8 cellular contexts compared by ENCODE assay signal in the genomic region with DNA sequence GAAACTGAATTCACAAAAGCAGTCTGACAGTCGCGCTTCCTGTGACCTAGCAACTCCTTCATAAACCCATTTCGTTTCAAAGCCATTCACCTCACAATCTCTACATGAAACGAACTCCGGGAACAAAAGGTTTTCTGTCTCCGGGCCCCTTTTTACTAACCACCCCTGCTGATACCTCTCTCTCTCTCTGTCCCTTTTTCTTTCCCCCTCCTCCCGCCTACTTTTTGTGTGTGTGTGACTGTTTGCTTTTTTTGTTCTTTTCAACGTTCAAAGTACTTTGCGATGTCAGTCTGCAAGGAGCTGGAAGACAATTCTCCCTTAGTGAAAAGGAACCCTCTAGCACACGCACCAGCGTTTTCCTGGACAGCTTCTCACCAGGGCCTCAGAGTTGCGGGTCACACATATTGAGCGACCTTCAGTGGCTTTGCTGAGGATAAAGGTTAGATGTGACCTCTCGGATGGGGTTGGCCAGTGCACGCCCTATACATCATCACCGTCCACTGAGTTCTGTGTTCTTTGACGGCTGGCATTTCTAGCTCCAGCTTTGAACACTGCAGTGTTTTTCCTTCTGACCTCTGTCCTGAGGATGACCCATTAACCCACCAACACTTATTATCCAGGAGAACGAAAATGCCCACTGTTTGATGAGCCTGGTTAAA. TPM values are rescaled to one million over a fixed set of nuclear protein-coding genes. Genes with fewer than 3 reads are reported as not detected.
DNase-seq lines count a peak whose midpoint lies in the region; ATAC-seq and TF ChIP-seq lines count a peak whose summit lies in the region.

No MANE protein-coding gene starts in this region.

- no peak for TF ChIP-seq CTCF in psoas muscle (IDR thresholded peaks at IDR 0.05)

- H3K36me3 ChIP-seq in psoas muscle (ENCODE audit: insufficient read depth in 1 of 2, low read depth in 1 of 2) = no peaks in the 10 kb centered on the region

- H3K27me3 ChIP-seq in psoas muscle (ENCODE audit: insufficient read depth in 3 of 3, low read length in 2 of 3) = no peaks in the 10 kb centered on the region

- H3K4me3 ChIP-seq in psoas muscle = peak overlapping the region; percentile 80

- intact Hi-C loops in psoas muscle (cut with DNase I) = loop anchor here in 1 of 2 donors (5.0 kb wide), 2 partner anchors 79 to 134 kb away; no protein-coding TSS in a partner anchor

- peaks cover 7% of the 10 kb centered on the region for H3K4me1 ChIP-seq in psoas muscle

- H3K27ac ChIP-seq in psoas muscle = peak overlapping the region; percentile 78

- WGBS in psoas muscle, 3 donors = 21 to 28% (median 22%) methylated on average over 18 of the region's 18 CpGs

- H3K9me3 ChIP-seq in psoas muscle = no peaks in the 10 kb centered on the region

- peak; percentile 60 for DNase-seq in SIG-M5 treated with dmso at 0.1 percent for 504 hours (lab: John Stamatoyannopoulos, UW; ENCODE audit: unreplicated experiment)
- DNase-seq in SIG-M5 (lab: John Stamatoyannopoulos, UW) = no peak
- peak; percentile 29 for DNase-seq in UCSD-AML1 (lab: John Stamatoyannopoulos, UW; ENCODE audit: unreplicated experiment)
- peak; percentile 46 for DNase-seq in germinal center (ENCODE audit: low spot score)
- DNase-seq in psoas muscle = no peak
- DNase-seq in activated CD4-positive, CD25-positive, alpha-beta regulatory T cell (lab: John Stamatoyannopoulos, UW) = no peak
- DNase-seq in occipital lobe (lab: John Stamatoyannopoulos, UW) = no peak

- ATAC-seq in HG03558 (IDR thresholded peaks at IDR 0.05; ENCODE audit: extremely low read depth, unreplicated experiment) (peak; percentile 2), psoas muscle (peak; percentile 16 to 34 (median 20))

RNA-seq across cellular contexts. Expression of a gene that starts 0.6 kb away (rescaled TPM):
- 10 to 100 TPM; 11.2 to 15.7 (median 12.8) TPM for total RNA-seq in psoas muscle
- polyA plus RNA-seq in psoas muscle = 10 to 100 TPM in 1 of 3 donors, 1 to 10 TPM in 2; 9.0 to 11.0 (median 10.0) TPM
- total RNA-seq in occipital lobe = 19.2 TPM

Comparison
In these comparisons a context has a peak if more than half of its experiments do, and no peak if none do; other contexts are left out.
1. DNase-seq: peak in SIG-M5 treated with dmso at 0.1 percent for 504 hours (single experiment), UCSD-AML1 (single experiment) and germinal center (single experiment); none in SIG-M5 (single experiment), psoas muscle (0 of 2), activated CD4-positive, CD25-positive, alpha-beta regulatory T cell (0 of 4) and occipital lobe (single experiment).